Comparison of ENCODE assay signal across 14 cellular contexts in genomic region chr9:106933470-106933869, GRCh38.
A peak's percentile ranks its signal among the peaks of the same experiment; 100 is the strongest.
DNase-seq lines count a peak whose midpoint lies in the region; ATAC-seq and TF ChIP-seq lines count a peak whose summit lies in the region.
"Had no signal": no experiment of that assay in that cellular context is flagged by ENCODE, and none has a peak within 500 bp of the region (broad histone marks: within the 10 kb centered on the region; RNA-seq: fewer than 3 reads in every experiment).

No MANE protein-coding gene starts in this region.

- no CpG with 5 or more reads among the region's 2 CpGs for WGBS in H9 (ENCODE audit: extremely low coverage, insufficient read length, low lambda C conversion rate)
- no CpG with 5 or more reads among the region's 2 CpGs for WGBS in IMR-90 (ENCODE audit: extremely low coverage in 2 of 2, insufficient read length in 1 of 2), 2 experiments

- POLR2A ChIA-PET in IMR-90 (lab: Charles Lee; ENCODE audit: unreplicated experiment) = no interaction called here

- H3K27me3 Mint-ChIP-seq in H9 (ENCODE audit: low read depth) (no peaks in the 10 kb centered on the region), osteocyte (ENCODE audit: unreplicated experiment) (no peaks in the 10 kb centered on the region), mesothelial cell of epicardium (ENCODE audit: low read depth) (no peaks in the 10 kb centered on the region)
- H3K27me3 Mint-ChIP-seq: CD4-positive, alpha-beta memory T cell had no signal

- TF ChIP-seq RAD21 in IMR-90 (IDR thresholded peaks at IDR 0.05; ENCODE audit: low read length) = no peak

- H3K4me2 ChIP-seq in H9 (ENCODE audit: insufficient read depth, insufficient read length, low read length) (no peak overlapping the region), IMR-90 (ENCODE audit: low read depth, low read length) (no peak overlapping the region)

- ATAC-seq in IMR-90 (ENCODE audit: low read depth) = no peak
- no peak for ATAC-seq in GM18873 (IDR thresholded peaks at IDR 0.05; ENCODE audit: low FRiP score, unreplicated experiment)

- H3K4me1 ChIP-seq in H9 (ENCODE audit: insufficient read depth, low read length) (peaks cover 2% of the 10 kb centered on the region; the same call in 1 of the 2 replicates), IMR-90 (ENCODE audit: control insufficient read depth, insufficient read depth, low read length) (peaks cover 4% of the 10 kb centered on the region; the same call in 1 of the 2 replicates)
- H3K4me1 ChIP-seq: BE2C had no signal

- no peak overlapping the region for H3K27ac ChIP-seq in H9 (ENCODE audit: insufficient read length, low read depth, low read length)
- no peak overlapping the region for H3K27ac ChIP-seq in IMR-90 (ENCODE audit: insufficient read depth, low read length)
- H3K27ac ChIP-seq: C4-2B had no signal

- H3K4ac ChIP-seq in H9 (ENCODE audit: low read depth, low read length) = no peak overlapping the region
- no peak overlapping the region for H3K4ac ChIP-seq in IMR-90 (ENCODE audit: low read depth, low read length)

- H3K9me3 ChIP-seq in H9 (ENCODE audit: control insufficient read depth, low read depth, low read length) (no peaks in the 10 kb centered on the region), IMR-90 (ENCODE audit: control insufficient read depth, insufficient read depth, low read length) (no peaks in the 10 kb centered on the region)
- H3K9me3 ChIP-seq: BE2C had no signal

- no peak overlapping the region for H2BK12ac ChIP-seq in H9 (ENCODE audit: insufficient read length, low read depth, low read length)

- H3K18ac ChIP-seq in H9 (ENCODE audit: insufficient read length, low read depth, low read length) (no peak overlapping the region), IMR-90 (ENCODE audit: low read depth, low read length) (no peak overlapping the region)

- peaks cover 32% of the 10 kb centered on the region for H3K36me3 ChIP-seq in IMR-90 (ENCODE audit: control insufficient read depth, insufficient read depth, low read length)

- H2BK120ac ChIP-seq in H9 (ENCODE audit: low read depth, low read length, poor library complexity, severe bottlenecking) (no peak overlapping the region), IMR-90 (ENCODE audit: low read depth, low read length) (no peak overlapping the region)

- H3K79me2 ChIP-seq in H9 (ENCODE audit: insufficient read depth, low read length) = no peaks in the 10 kb centered on the region; the same call in 1 of the 2 replicates

- no peak overlapping the region for H2AK9ac ChIP-seq in IMR-90 (replicated peaks; ENCODE audit: low read depth, low read length, poor library complexity)

- no peaks in the 10 kb centered on the region for H3K9me3 Mint-ChIP-seq in H9
- no peaks in the 10 kb centered on the region for H3K9me3 Mint-ChIP-seq in osteocyte (ENCODE audit: unreplicated experiment)
- H3K9me3 Mint-ChIP-seq in mesothelial cell of epicardium = no peaks in the 10 kb centered on the region

- no peak overlapping the region for H3K14ac ChIP-seq in H9 (ENCODE audit: insufficient read depth, low read length)
- no peak overlapping the region for H3K14ac ChIP-seq in IMR-90 (replicated peaks; ENCODE audit: low read depth, low read length)

- H2BK20ac ChIP-seq in H9 (ENCODE audit: low read depth, low read length, poor library complexity, severe bottlenecking) = no peak overlapping the region
- no peak overlapping the region for H2BK20ac ChIP-seq in IMR-90 (ENCODE audit: low read depth, low read length)

- H3K9ac ChIP-seq in H9 (ENCODE audit: extremely low read depth, insufficient read length, low read length) = no peak overlapping the region
- no peak overlapping the region for H3K9ac ChIP-seq in IMR-90 (ENCODE audit: low read depth, low read length)

- H2AFZ ChIP-seq in H9 (ENCODE audit: low read length) (no peak overlapping the region), IMR-90 (replicated peaks; ENCODE audit: low read length, poor library complexity) (no peak overlapping the region)

- dilution Hi-C loops in IMR-90 (cut with HindIII; ENCODE audit: low sequenced_read_pairs, unreplicated experiment) = no loop called here

- no peak overlapping the region for H4K91ac ChIP-seq in H9 (ENCODE audit: insufficient read length, low read depth, low read length)
- H4K91ac ChIP-seq in IMR-90 (ENCODE audit: insufficient read depth, low read depth, low read length) = no peak overlapping the region

- H3K56ac ChIP-seq in H9 (ENCODE audit: insufficient read length, low read depth, low read length) (no peak overlapping the region), IMR-90 (ENCODE audit: extremely low read depth, insufficient read depth, low read length) (no peak overlapping the region)

- H2AK5ac ChIP-seq in H9 (ENCODE audit: insufficient read length, low read length) (no peak overlapping the region), IMR-90 (ENCODE audit: low read depth, low read length) (no peak overlapping the region)

- H2BK5ac ChIP-seq in H9 (ENCODE audit: insufficient read length, low read length) (no peak overlapping the region), IMR-90 (ENCODE audit: low read depth, low read length, poor library complexity, severe bottlenecking) (no peak overlapping the region)

- peaks cover 31 to 33% of the 10 kb centered on the region in 2 experiments for H3K4me1 Mint-ChIP-seq in H9
- peaks cover 6% of the 10 kb centered on the region for H3K4me1 Mint-ChIP-seq in osteocyte (ENCODE audit: unreplicated experiment)
- no peaks in the 10 kb centered on the region for H3K4me1 Mint-ChIP-seq in mesothelial cell of epicardium
- H3K4me1 Mint-ChIP-seq: CD4-positive, alpha-beta memory T cell had no signal

- no peak for DNase-seq in H9
- no peak for DNase-seq in IMR-90
- DNase-seq in choroid plexus epithelial cell (ENCODE audit: low read depth) = peak; percentile 25
- DNase-seq in osteocyte (ENCODE audit: extremely low spot score, unreplicated experiment) = no peak
- DNase-seq in hippocampal formation (lab: John Stamatoyannopoulos, UW) = no peak
- no peak for DNase-seq in mesothelial cell of epicardium (ENCODE audit: low spot score in 2 of 2, unreplicated experiment in 2 of 2)
- DNase-seq: BE2C; CD4-positive, alpha-beta memory T cell; DMS153; DMS79 treated with DMSO at 0.1 percent for 48 hours; EL; KBM-7 had no signal

- no peak for TF ChIP-seq POLR2A in IMR-90 (IDR thresholded peaks at IDR 0.05; ENCODE audit: low read depth, low read length)

- H3K27ac Mint-ChIP-seq in H9 (peak overlapping the region; percentile 0 to 27 (median 3); a peak in 5 of 7 replicates), osteocyte (ENCODE audit: unreplicated experiment) (peak overlapping the region; percentile 0), mesothelial cell of epicardium (no peak overlapping the region)
- H3K27ac Mint-ChIP-seq: CD4-positive, alpha-beta memory T cell had no signal

- H3T11ph ChIP-seq in H9 (ENCODE audit: low read length) = no peak overlapping the region

- H2BK15ac ChIP-seq in H9 (ENCODE audit: low read depth, low read length) (no peak overlapping the region), IMR-90 (ENCODE audit: low read depth, low read length) (no peak overlapping the region)

- no peak overlapping the region for H3K4me3 Mint-ChIP-seq in H9
- H3K4me3 Mint-ChIP-seq in osteocyte (ENCODE audit: unreplicated experiment) = no peak overlapping the region
- no peak overlapping the region for H3K4me3 Mint-ChIP-seq in mesothelial cell of epicardium
- H3K4me3 Mint-ChIP-seq: CD4-positive, alpha-beta memory T cell had no signal

- H4K8ac ChIP-seq in H9 (replicated peaks; ENCODE audit: insufficient read length, low read depth, low read length) (no peak overlapping the region), IMR-90 (ENCODE audit: low read depth in 2 of 2, low read length in 2 of 2) (no peak overlapping the region)

- H3K9me1 ChIP-seq in IMR-90 (ENCODE audit: insufficient read depth, low read length) = peaks cover 4% of the 10 kb centered on the region; the same call in 1 of the 2 replicates

- intact Hi-C loops in IMR-90 (cut with micrococcal nuclease) = no loop called here

- H3K27me3 ChIP-seq in H9 (ENCODE audit: insufficient read depth, low read length) (no peaks in the 10 kb centered on the region), IMR-90 (ENCODE audit: control insufficient read depth, insufficient read depth, low read length) (no peaks in the 10 kb centered on the region)
- H3K27me3 ChIP-seq: BE2C had no signal

- H3K4me3 ChIP-seq in IMR-90 (ENCODE audit: insufficient read depth, low read depth, low read length) (no peak overlapping the region), choroid plexus epithelial cell (ENCODE audit: low read depth, low read length) (no peak overlapping the region)

- H3K79me1 ChIP-seq in H9 (ENCODE audit: insufficient read depth, low read depth, low read length, poor library complexity, severe bottlenecking) (peaks cover under 1% of the 10 kb centered on the region), IMR-90 (ENCODE audit: low read depth in 1 of 2, low read length in 2 of 2) (peaks cover under 1 to 13% of the 10 kb centered on the region in 2 experiments; a peak in 2 of 4 replicates)

- CTCF ChIA-PET in IMR-90 (lab: Yijun Ruan, JAX) = interaction anchor here (0.6 kb wide), 1 partner anchor 37 kb away, joined by 3 read pairs; no protein-coding TSS in a partner anchor

- in situ Hi-C loops in IMR-90 (cut with MboI; ENCODE audit: low sequenced_read_pairs) = no loop called here

- no peak overlapping the region for H4K5ac ChIP-seq in H9 (ENCODE audit: insufficient read length, low read depth, low read length)
- no peak overlapping the region for H4K5ac ChIP-seq in IMR-90 (ENCODE audit: low read depth, low read length)

- peaks cover 66 to 85% (median 83%) of the 10 kb centered on the region in 3 experiments for H3K36me3 Mint-ChIP-seq in H9 (ENCODE audit: insufficient read depth in 1 of 3, low read depth in 3 of 3)
- H3K36me3 Mint-ChIP-seq in osteocyte (ENCODE audit: unreplicated experiment) = peaks cover 79% of the 10 kb centered on the region
- H3K36me3 Mint-ChIP-seq in mesothelial cell of epicardium = peaks cover 75% of the 10 kb centered on the region
- H3K36me3 Mint-ChIP-seq: CD4-positive, alpha-beta memory T cell had no signal

- no peaks in the 10 kb centered on the region for H4K20me1 ChIP-seq in H9 (ENCODE audit: control insufficient read depth, insufficient read depth, insufficient read length)
- H4K20me1 ChIP-seq in IMR-90 (ENCODE audit: insufficient read depth, low read length) = no peaks in the 10 kb centered on the region

- BruUV-seq in IMR-90 (replicated peaks; lab: Mats Ljungman, UMichigan) = no TSS peak

- H3K23me2 ChIP-seq in H9 (ENCODE audit: insufficient read length, low read depth, low read length, poor library complexity, severe bottlenecking) = no peaks in the 10 kb centered on the region

- TF ChIP-seq CTCF in H9 (conservative IDR thresholded peaks at IDR 0.05) = no peak
- TF ChIP-seq CTCF in IMR-90 (conservative IDR thresholded peaks at IDR 0.05; ENCODE audit: low read depth, low read length) = no peak
- TF ChIP-seq CTCF in choroid plexus epithelial cell (conservative IDR thresholded peaks at IDR 0.05; ENCODE audit: low read depth, low read length) = no peak
- TF ChIP-seq CTCF in osteocyte (IDR thresholded peaks at IDR 0.05) = no peak
- no peak for TF ChIP-seq CTCF in mesothelial cell of epicardium (IDR thresholded peaks at IDR 0.05; ENCODE audit: unreplicated experiment)

- H3K23ac ChIP-seq in H9 (ENCODE audit: insufficient read length, low read depth, low read length) (no peak overlapping the region), IMR-90 (ENCODE audit: low read depth, low read length) (no peak overlapping the region)

TF ChIP-seq in IMR-90, 13 proteins besides CTCF, POLR2A, EP300 and RAD21 (continues in another document):
- TF ChIP-seq MXI1 (IDR thresholded peaks at IDR 0.05; ENCODE audit: borderline replicate concordance, low read depth, low read length) = no peak
